Comparison of ENCODE assay signal across 36 cellular contexts in the genomic region with DNA sequence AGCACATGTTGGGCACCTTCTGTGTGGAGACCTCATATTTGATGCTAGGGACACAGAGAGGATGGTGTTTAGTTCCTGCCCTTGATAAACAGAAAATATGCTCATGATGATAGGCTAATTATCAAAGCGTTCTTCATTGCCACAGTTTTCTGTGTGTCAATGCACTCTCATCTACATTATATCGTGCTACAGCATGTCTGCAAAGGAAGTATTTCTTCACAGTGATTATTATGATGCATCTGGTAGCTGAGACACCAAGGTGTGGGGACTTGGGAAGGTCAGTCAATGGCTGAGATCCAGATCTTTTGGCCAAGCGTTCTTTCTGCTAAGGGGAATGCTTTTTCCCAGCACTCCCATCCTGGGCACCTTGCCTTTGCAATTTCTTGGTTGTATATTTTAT.
"Had no signal": no experiment of that assay in that cellular context is flagged by ENCODE, and none has a peak within 500 bp of the region (broad histone marks: within the 10 kb centered on the region; RNA-seq: fewer than 3 reads in every experiment).

No MANE protein-coding gene starts in this region.

- FAIRE-seq: astrocyte, colon, TTC549 had no signal

- H3K4me3 Mint-ChIP-seq: activated B cell treated with CpG ODN at 0.5 μM for 24 hours; activated CD4-positive, alpha-beta memory T cell treated with anti-CD3 and anti-CD28 coated beads for 36 hours; activated CD4-positive, alpha-beta T cell treated with anti-CD3 and anti-CD28 coated beads, Interleukin-2, amount 10 ng/mL, durations not matched to agents 24 days and 14 days; activated CD8-positive, alpha-beta T cell treated with anti-CD3 and anti-CD28 coated beads for 36 hours; activated naive CD4-positive, alpha-beta T cell treated with anti-CD3 and anti-CD28 coated beads for 36 hours; activated naive CD8-positive, alpha-beta T cell treated with anti-CD3 and anti-CD28 coated beads for 36 hours; activated T-cell treated with anti-CD3 and anti-CD28 coated beads, Interleukin-2, amount 50 U/mL, for 4 hours; activated T-cell treated with anti-CD3 and anti-CD28 coated beads, Interleukin-2, amount 50 U/mL, for 72 hours; activated T-helper 1 cell treated with anti-CD3 and anti-CD28 coated beads, Interleukin-12 subunit alpha, Interleukin-12 subunit beta, Interleukin-2, Interleukin-4 antibody, amounts not matched to agents 30 ng/mL and 10 ng/mL and 1 ng/mL, durations not matched to agents 14 hours and 24 hours and 36 hours; activated T-helper 17 cell treated with anti-CD3 and anti-CD28 coated beads, Interleukin-2, amount 50 U/mL, for 72 hours; T-helper 1 cell treated with Interleukin-12 subunit alpha and Interleukin-12 subunit beta and Interleukin-4 antibody, amounts not matched to agents 30 μg/mL and 1 μg/mL, for 36 hours; T-helper 2 cell treated with Interferon-gamma antibody and Interleukin-4, amounts not matched to agents 5 μg/mL and 100 μg/mL, for 36 hours had no signal

- H3K36me3 ChIP-seq: adrenal gland, brain microvascular endothelial cell had no signal

- ATAC-seq: activated CD8-positive, alpha-beta T cell treated with anti-CD3 and anti-CD28 coated beads for 36 hours; activated naive CD4-positive, alpha-beta T cell treated with anti-CD3 and anti-CD28 coated beads, Interleukin-2, amount 50 U/mL, for 72 hours; activated T-cell treated with anti-CD3 and anti-CD28 coated beads, Interleukin-2, amount 50 U/mL, for 4 hours; activated T-cell treated with anti-CD3 and anti-CD28 coated beads, Interleukin-2, amount 50 U/mL, for 72 hours; activated T-helper 17 cell treated with anti-CD3 and anti-CD28 coated beads, Interleukin-2, amount 50 U/mL, for 72 hours; body of pancreas had no signal

- H3K4me1 Mint-ChIP-seq: activated B cell treated with CpG ODN at 0.5 μM for 24 hours; activated CD4-positive, alpha-beta T cell treated with anti-CD3 and anti-CD28 coated beads, Interleukin-2, amount 10 ng/mL, durations not matched to agents 24 days and 14 days; activated naive CD8-positive, alpha-beta T cell treated with anti-CD3 and anti-CD28 coated beads for 36 hours; activated T-helper 17 cell treated with anti-CD3 and anti-CD28 coated beads, Interleukin-2, amount 50 U/mL, for 72 hours had no signal

- H3K4me3 ChIP-seq: adrenal gland, body of pancreas had no signal

- H3K27ac ChIP-seq: adrenal gland, body of pancreas, brain microvascular endothelial cell, VCaP had no signal

- H3K4me1 ChIP-seq: adrenal gland, body of pancreas had no signal

- DNase-seq: activated B cell treated with CpG ODN at 0.5 μM for 24 hours; activated CD4-positive, alpha-beta memory T cell treated with anti-CD3 and anti-CD28 coated beads for 36 hours; activated CD4-positive, alpha-beta T cell treated with anti-CD3 and anti-CD28 coated beads for 4 hours; activated CD4-positive, alpha-beta T cell treated with anti-CD3 and anti-CD28 coated beads, Interleukin-2, amount 10 ng/mL, durations not matched to agents 24 days and 14 days; activated CD4-positive, alpha-beta T cell treated with anti-CD3 and anti-CD28 coated beads, Interleukin-2, amount 50 U/mL, for 1 hour; activated CD4-positive, alpha-beta T cell treated with anti-CD3 and anti-CD28 coated beads, Interleukin-2, amount 50 U/mL, for 4 hours; activated CD4-positive, CD25-positive, alpha-beta regulatory T cell treated with anti-CD3 and anti-CD28 coated beads, Interleukin-2, amount 50 U/mL, for 72 hours; activated CD8-positive, alpha-beta memory T cell treated with anti-CD3 and anti-CD28 coated beads, Interleukin-2, amount 50 U/mL, for 4 hours; activated CD8-positive, alpha-beta T cell treated with anti-CD3 and anti-CD28 coated beads for 36 hours; activated effector memory CD4-positive, alpha-beta T cell treated with anti-CD3 and anti-CD28 coated beads, Interleukin-2, amount 50 U/mL, for 16 hours; activated gamma-delta T cell treated with Interleukin-2 at 50 U/mL for 16 hours; activated naive CD4-positive, alpha-beta T cell; activated naive CD4-positive, alpha-beta T cell treated with anti-CD3 and anti-CD28 coated beads for 36 hours; activated naive CD4-positive, alpha-beta T cell treated with anti-CD3 and anti-CD28 coated beads, Interleukin-2, amount 50 U/mL, for 16 hours; activated naive CD8-positive, alpha-beta T cell treated with anti-CD3 and anti-CD28 coated beads for 36 hours; activated T-cell treated with anti-CD3 and anti-CD28 coated beads for 4 hours; activated T-cell treated with anti-CD3 and anti-CD28 coated beads, Interleukin-2, amount 50 U/mL, for 1 hour; activated T-cell treated with anti-CD3 and anti-CD28 coated beads, Interleukin-2, amount 50 U/mL, for 4 hours; activated T-cell treated with anti-CD3 and anti-CD28 coated beads, Interleukin-2, amount 50 U/mL, for 72 hours; adrenal gland; amniotic stem cell; aorta; body of pancreas; brain microvascular endothelial cell; central memory CD4-positive, alpha-beta T cell; T-helper 2 cell; T-helper 9 cell had no signal

- H3K9me3 ChIP-seq: adrenal gland, body of pancreas had no signal

- H3K27me3 ChIP-seq: adrenal gland, body of pancreas, brain microvascular endothelial cell had no signal

- H3K27me3 Mint-ChIP-seq: activated B cell treated with CpG ODN at 0.5 μM for 24 hours; activated CD4-positive, alpha-beta T cell treated with anti-CD3 and anti-CD28 coated beads, Interleukin-2, amount 10 ng/mL, durations not matched to agents 24 days and 14 days; activated CD8-positive, alpha-beta T cell treated with anti-CD3 and anti-CD28 coated beads for 36 hours; activated T-helper 17 cell treated with anti-CD3 and anti-CD28 coated beads, Interleukin-2, amount 50 U/mL, for 72 hours had no signal

- H3K36me3 Mint-ChIP-seq: activated CD4-positive, alpha-beta memory T cell treated with anti-CD3 and anti-CD28 coated beads for 36 hours; activated naive CD4-positive, alpha-beta T cell treated with anti-CD3 and anti-CD28 coated beads, Interleukin-2, amount 50 U/mL, for 72 hours; activated naive CD8-positive, alpha-beta T cell treated with anti-CD3 and anti-CD28 coated beads for 36 hours had no signal

- H3K9me3 Mint-ChIP-seq: activated B cell treated with CpG ODN at 0.5 μM for 24 hours; activated CD4-positive, alpha-beta memory T cell treated with anti-CD3 and anti-CD28 coated beads for 36 hours; activated CD4-positive, alpha-beta T cell treated with anti-CD3 and anti-CD28 coated beads, Interleukin-2, amount 10 ng/mL, durations not matched to agents 24 days and 14 days; activated CD8-positive, alpha-beta T cell treated with anti-CD3 and anti-CD28 coated beads for 36 hours; activated naive CD4-positive, alpha-beta T cell treated with anti-CD3 and anti-CD28 coated beads for 36 hours; activated naive CD8-positive, alpha-beta T cell treated with anti-CD3 and anti-CD28 coated beads for 36 hours; activated T-helper 1 cell treated with anti-CD3 and anti-CD28 coated beads, Interleukin-12 subunit alpha, Interleukin-12 subunit beta, Interleukin-2, Interleukin-4 antibody, amounts not matched to agents 30 ng/mL and 10 ng/mL and 1 ng/mL, durations not matched to agents 14 hours and 24 hours and 36 hours; activated T-helper 17 cell treated with anti-CD3 and anti-CD28 coated beads, Interleukin-2, amount 50 U/mL, for 72 hours; T-helper 1 cell treated with Interleukin-12 subunit alpha and Interleukin-12 subunit beta and Interleukin-4 antibody, amounts not matched to agents 30 μg/mL and 1 μg/mL, for 36 hours; T-helper 2 cell treated with Interferon-gamma antibody and Interleukin-4, amounts not matched to agents 5 μg/mL and 100 μg/mL, for 36 hours had no signal

- H3K27ac Mint-ChIP-seq: activated B cell treated with CpG ODN at 0.5 μM for 24 hours; activated CD4-positive, alpha-beta memory T cell treated with anti-CD3 and anti-CD28 coated beads for 36 hours; activated CD4-positive, alpha-beta T cell treated with anti-CD3 and anti-CD28 coated beads, Interleukin-2, amount 10 ng/mL, durations not matched to agents 24 days and 14 days; activated CD8-positive, alpha-beta T cell treated with anti-CD3 and anti-CD28 coated beads for 36 hours; activated naive CD4-positive, alpha-beta T cell treated with anti-CD3 and anti-CD28 coated beads for 36 hours; activated naive CD4-positive, alpha-beta T cell treated with anti-CD3 and anti-CD28 coated beads, Interleukin-2, amount 50 U/mL, for 72 hours; activated naive CD8-positive, alpha-beta T cell treated with anti-CD3 and anti-CD28 coated beads for 36 hours; activated T-cell treated with anti-CD3 and anti-CD28 coated beads, Interleukin-2, amount 50 U/mL, for 72 hours; activated T-helper 1 cell treated with anti-CD3 and anti-CD28 coated beads, Interleukin-12 subunit alpha, Interleukin-12 subunit beta, Interleukin-2, Interleukin-4 antibody, amounts not matched to agents 30 ng/mL and 10 ng/mL and 1 ng/mL, durations not matched to agents 14 hours and 24 hours and 36 hours; activated T-helper 17 cell treated with anti-CD3 and anti-CD28 coated beads, Interleukin-2, amount 50 U/mL, for 72 hours; T-helper 1 cell treated with Interleukin-12 subunit alpha and Interleukin-12 subunit beta and Interleukin-4 antibody, amounts not matched to agents 30 μg/mL and 1 μg/mL, for 36 hours; T-helper 2 cell treated with Interferon-gamma antibody and Interleukin-4, amounts not matched to agents 5 μg/mL and 100 μg/mL, for 36 hours had no signal
